Comparison of ENCODE assay signal across 8 cellular contexts in the genomic region with DNA sequence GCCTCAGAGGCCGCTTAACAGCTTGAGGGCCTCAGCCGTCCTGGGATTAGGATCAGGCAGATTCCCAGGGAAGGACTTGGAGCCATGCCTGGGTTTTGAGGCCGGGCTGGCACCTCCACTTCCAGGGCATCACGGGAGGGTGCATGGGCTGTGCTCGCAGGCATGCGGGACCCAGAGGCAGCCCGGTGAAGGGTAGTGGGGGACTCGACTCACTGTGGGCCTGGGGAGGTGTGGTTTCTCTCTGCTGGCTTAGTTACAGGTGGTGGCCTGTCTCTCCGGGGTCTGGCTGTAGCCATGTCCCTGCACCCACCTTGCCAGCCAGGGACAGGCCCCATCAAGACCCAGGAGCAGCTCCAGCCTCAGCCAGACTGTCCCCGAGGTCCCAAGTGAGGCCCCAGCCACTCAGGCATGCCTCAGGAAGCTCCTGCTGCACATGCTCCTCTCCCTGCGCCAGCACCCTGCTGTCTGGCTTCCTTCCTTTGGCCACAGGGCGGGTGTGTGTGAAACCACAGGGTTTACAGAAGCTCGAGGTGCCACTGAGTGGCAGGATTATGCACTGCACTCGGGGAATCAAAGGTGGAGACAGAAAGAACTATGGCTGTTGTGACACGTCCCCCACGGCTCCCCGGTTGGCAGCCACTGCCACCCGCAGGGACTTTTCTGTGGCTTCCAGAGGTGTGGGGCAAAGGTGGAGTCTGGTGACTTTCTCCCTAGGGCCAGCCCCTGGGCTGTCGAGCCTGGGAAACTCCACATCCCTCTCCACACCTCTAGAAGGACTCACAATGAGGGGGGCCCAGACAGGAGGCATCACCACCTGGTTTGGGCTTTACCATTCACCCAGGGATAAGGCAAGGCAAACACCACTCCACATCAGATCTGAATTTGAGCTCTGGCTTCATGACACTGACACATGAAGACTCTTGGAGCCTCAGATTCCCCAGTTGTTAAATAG. TPM values are rescaled to one million over a fixed set of nuclear protein-coding genes. Genes with fewer than 3 reads are reported as not detected.
DNase-seq lines count a peak whose midpoint lies in the region; ATAC-seq, FAIRE-seq and TF ChIP-seq lines count a peak whose summit lies in the region.

No MANE protein-coding gene starts in this region.

- CTCF ChIA-PET in endothelial cell of umbilical vein (lab: Charles Lee) = interaction anchor here (0.6 to 5.9 kb wide), 32 partner anchors 8 to 556 kb away, joined by 3 to 118 read pairs (median 5); a partner anchor contains a TSS

- H3K9me2 ChIP-seq in OCI-LY1 (ENCODE audit: low read depth, low read length) = no peaks in the 10 kb centered on the region

- H3K9me1 ChIP-seq in endothelial cell of umbilical vein (replicated peaks; ENCODE audit: control insufficient read depth, extremely low read depth, insufficient read depth, low read length) = no peaks in the 10 kb centered on the region

- H3K4me2 ChIP-seq in OCI-LY1 (ENCODE audit: low read length) (no peak overlapping the region), endothelial cell of umbilical vein (ENCODE audit: insufficient read depth, low read length) (no peak overlapping the region)

- H2AFZ ChIP-seq in OCI-LY1 (ENCODE audit: low read length) (no peak overlapping the region), endothelial cell of umbilical vein (ENCODE audit: low read depth, low read length) (peak overlapping the region; percentile 24)

- H4K20me1 ChIP-seq in OCI-LY1 (ENCODE audit: insufficient read depth, low read length) (no peaks in the 10 kb centered on the region), endothelial cell of umbilical vein (replicated peaks; ENCODE audit: control insufficient read depth, extremely low read depth, insufficient read depth, low read length) (no peaks in the 10 kb centered on the region)

- POLR2A ChIA-PET in endothelial cell of umbilical vein (lab: Charles Lee) = no interaction called here

- H3K27me3 ChIP-seq in OCI-LY1 (ENCODE audit: insufficient read depth, low read length) (no peaks in the 10 kb centered on the region), endothelial cell of umbilical vein (ENCODE audit: control insufficient read depth in 2 of 2, insufficient read depth in 2 of 2, low read length in 2 of 2) (peaks cover 13 to 15% of the 10 kb centered on the region in 2 experiments), mucosa of stomach (ENCODE audit: control insufficient read depth, insufficient read depth, low read length) (peaks cover 5% of the 10 kb centered on the region)

- BruUV-seq in endothelial cell of umbilical vein (replicated peaks; lab: Mats Ljungman, UMichigan) = no TSS peak

- intact Hi-C loops in endothelial cell of umbilical vein (cut with micrococcal nuclease) = loop anchor here (1.0 kb wide), 2 partner anchors 77 to 110 kb away; no protein-coding TSS in a partner anchor

- peak; percentile 98 for ATAC-seq in GM21447 (IDR thresholded peaks at IDR 0.05; ENCODE audit: unreplicated experiment)

- H3K9ac ChIP-seq in OCI-LY1 (ENCODE audit: low read length) = no peak overlapping the region
- no peak overlapping the region for H3K9ac ChIP-seq in endothelial cell of umbilical vein (replicated peaks; ENCODE audit: extremely low read depth, insufficient read depth, low read length)
- H3K9ac ChIP-seq in mucosa of stomach (ENCODE audit: low read length) = peak overlapping the region; percentile 29

- TF ChIP-seq CTCF in D721Med (IDR thresholded peaks at IDR 0.05; ENCODE audit: insufficient read depth, missing control alignments) (peak; percentile 80), OCI-LY1 (IDR thresholded peaks at IDR 0.05; ENCODE audit: low read length) (peak; percentile 40; the same call in 1 of the 2 replicates), endothelial cell of umbilical vein (IDR thresholded peaks at IDR 0.05; ENCODE audit: extremely low read depth in 1 of 2, insufficient read depth in 1 of 2, low read depth in 1 of 2, low read length in 2 of 2) (peak; percentile 73 to 75)

- H3K4me3 ChIP-seq in OCI-LY1 (ENCODE audit: low read depth, low read length, poor library complexity, severe bottlenecking) (no peak overlapping the region), endothelial cell of umbilical vein (replicated peaks in 1 of 3; ENCODE audit: insufficient read depth in 1 of 3, low read depth in 1 of 3, low read length in 3 of 3) (no peak overlapping the region), mucosa of stomach (ENCODE audit: low read length) (no peak overlapping the region)

- H3K36me3 ChIP-seq in OCI-LY1 (ENCODE audit: insufficient read depth, low read length) = no peaks in the 10 kb centered on the region
- H3K36me3 ChIP-seq in endothelial cell of umbilical vein (ENCODE audit: control insufficient read depth in 2 of 2, extremely low read depth in 1 of 2, insufficient read depth in 2 of 2, low read length in 2 of 2) = no peaks in the 10 kb centered on the region
- H3K36me3 ChIP-seq in mucosa of stomach (ENCODE audit: control insufficient read depth, insufficient read depth, low read length) = no peaks in the 10 kb centered on the region

- H3K9me3 ChIP-seq in OCI-LY1 (ENCODE audit: low read length) (no peaks in the 10 kb centered on the region), endothelial cell of umbilical vein (replicated peaks; ENCODE audit: control insufficient read depth, insufficient read depth, low read length) (no peaks in the 10 kb centered on the region), mucosa of stomach (ENCODE audit: control insufficient read depth, low read length) (no peaks in the 10 kb centered on the region)

- H3K4me1 ChIP-seq in OCI-LY1 (ENCODE audit: insufficient read depth, low read length, severe bottlenecking) (no peaks in the 10 kb centered on the region), endothelial cell of umbilical vein (ENCODE audit: control insufficient read depth, extremely low read depth, insufficient read depth, low read length) (peaks cover 5% of the 10 kb centered on the region), mucosa of stomach (ENCODE audit: control insufficient read depth, insufficient read depth, low read length) (peaks cover 13% of the 10 kb centered on the region)

- DNase-seq in D721Med (ENCODE audit: insufficient read length, low spot score) (peak; percentile 62), HUDEP-2 (lab: John Stamatoyannopoulos, UW; ENCODE audit: unreplicated experiment in 76 of 76) (peak in 74 of 76 experiments; percentile 9 to 88 (median 64)), endothelial cell of umbilical vein (ENCODE audit: low read depth, low spot score) (peak; percentile 78)
- DNase-seq in activated CD8-positive, alpha-beta memory T cell treated with anti-CD3 and anti-CD28 coated beads, Interleukin-2, amount 50 U/mL, for 4 hours = peak; percentile 76
- peak; percentile 67 for DNase-seq in stimulated activated CD8-positive, alpha-beta memory T cell treated with anti-CD3 and anti-CD28 coated beads, Interleukin-7, amount 100 ng/mL, for 24 hours (ENCODE audit: low read depth)

- dilution Hi-C loops in endothelial cell of umbilical vein (cut with MboI; ENCODE audit: extremely low pct_ligation_motif_present, low sequenced_read_pairs) = no loop called here

- H3K79me2 ChIP-seq in OCI-LY1 (ENCODE audit: insufficient read depth, low read length) = no peaks in the 10 kb centered on the region
- no peaks in the 10 kb centered on the region for H3K79me2 ChIP-seq in endothelial cell of umbilical vein (ENCODE audit: control insufficient read depth, insufficient read depth, low read length)

- H3K27ac ChIP-seq in OCI-LY1 (ENCODE audit: low read depth, low read length, poor library complexity, severe bottlenecking) = no peak overlapping the region
- H3K27ac ChIP-seq in endothelial cell of umbilical vein (ENCODE audit: insufficient read depth, low read depth, low read length) = no peak overlapping the region

- no peaks in the 10 kb centered on the region for H3F3A ChIP-seq in OCI-LY1 (ENCODE audit: insufficient read depth, low read length)

- peak; percentile 38 for TF ChIP-seq POLR2A in endothelial cell of umbilical vein (IDR thresholded peaks at IDR 0.05; ENCODE audit: low read depth, low read length)

- FAIRE-seq in D721Med (lab: Jason Lieb, UNC) = no peak
- FAIRE-seq in endothelial cell of umbilical vein (lab: Jason Lieb, UNC) = peak; percentile 95

TF ChIP-seq in endothelial cell of umbilical vein, 7 proteins besides CTCF, POLR2A, EP300 and RAD21:
- TF ChIP-seq FOS (IDR thresholded peaks at IDR 0.05; ENCODE audit: borderline replicate concordance, insufficient read depth, low read length) = no peak
- no peak for TF ChIP-seq GATA2 (IDR thresholded peaks at IDR 0.05; ENCODE audit: insufficient read depth, insufficient read length, low read depth, low read length)
- TF ChIP-seq, protein P1, sequence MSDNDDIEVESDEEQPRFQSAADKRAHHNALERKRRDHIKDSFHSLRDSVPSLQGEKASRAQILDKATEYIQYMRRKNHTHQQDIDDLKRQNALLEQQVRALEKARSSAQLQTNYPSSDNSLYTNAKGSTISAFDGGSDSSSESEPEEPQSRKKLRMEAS (IDR thresholded peaks at IDR 0.05; ENCODE audit: insufficient read depth, insufficient read length) = peak; percentile 42
- no peak for TF ChIP-seq EZH2 (IDR thresholded peaks at IDR 0.05; ENCODE audit: borderline replicate concordance, low read depth, low read length, severe bottlenecking)
- TF ChIP-seq POLR2AphosphoS5 (IDR thresholded peaks at IDR 0.05; ENCODE audit: insufficient read depth, low read depth, low read length) = peak; percentile 36
- no peak for TF ChIP-seq JUN (IDR thresholded peaks at IDR 0.05; ENCODE audit: borderline replicate concordance, insufficient read depth, insufficient read length, low read depth)
- no peak for TF ChIP-seq MYC (IDR thresholded peaks at IDR 0.05; ENCODE audit: low read depth, low read length)
TF ChIP-seq in endothelial cell of umbilical vein: peak in this region for 2.

RNA-seq across cellular contexts. Expression of a gene that starts 19.7 kb away (rescaled TPM):
- not detected in 2 replicates for total RNA-seq in endothelial cell of umbilical vein
- 0.02 and 0.03 TPM in 2 replicates for polyA plus RNA-seq in endothelial cell of umbilical vein
- polyA plus RNA-seq in endothelial cell of umbilical vein (2011; cell fraction: cytosol; rRNA removed) = 0.01 TPM in 1 of 2 replicates, not detected in the other
- not detected in 2 replicates for polyA plus RNA-seq in endothelial cell of umbilical vein (2011; cell fraction: nucleus; rRNA removed)
- polyA plus RNA-seq in endothelial cell of umbilical vein (2012) = 0.04 and 0.15 TPM in 2 replicates
- polyA minus RNA-seq in endothelial cell of umbilical vein = not detected in 2 replicates
- polyA minus RNA-seq in endothelial cell of umbilical vein (2011; cell fraction: cytosol; rRNA and poly(A)+ RNA removed) = not detected
- not detected in 2 replicates for polyA minus RNA-seq in endothelial cell of umbilical vein (2011; cell fraction: nucleus; rRNA and poly(A)+ RNA removed)
